7 cellular contexts compared by ENCODE assay signal in genomic region chr17:29569245-29569950, GRCh38. TPM values are rescaled to one million over a fixed set of nuclear protein-coding genes. Genes with fewer than 3 reads are reported as not detected.
A peak's percentile ranks its signal among the peaks of the same experiment; 100 is the strongest.
DNase-seq lines count a peak whose midpoint lies in the region; ATAC-seq and TF ChIP-seq lines count a peak whose summit lies in the region.

No MANE protein-coding gene starts in this region.

- H3K9me3 ChIP-seq in HEK293 (ENCODE audit: control insufficient read depth, insufficient read depth, low read depth, low read length) (no peaks in the 10 kb centered on the region), T-helper 17 cell (ENCODE audit: control insufficient read depth, low read length, poor library complexity, severe bottlenecking) (no peaks in the 10 kb centered on the region), gastrocnemius medialis (no peaks in the 10 kb centered on the region)

- H3K4me1 Mint-ChIP-seq in T-helper 17 cell, result peaks cover 31% of the 10 kb centered on the region

- CTCF ChIA-PET in HEK293 (lab: Yijun Ruan, JAX), result interaction anchor here (0.6 to 4.9 kb wide), 5 partner anchors 11 to 395 kb away, joined by 3 to 31 read pairs (median 13); partner anchors contain the start of gene ANKRD13B

- H3K36me3 Mint-ChIP-seq in T-helper 17 cell (ENCODE audit: low read depth), result peaks cover 2% of the 10 kb centered on the region

- DNase-seq in T-helper 17 cell, result no peak
- peak; percentile 32 to 64 for DNase-seq in foreskin keratinocyte
- peak in 1 of 2 donors; percentile 12 for DNase-seq in gastrocnemius medialis
- no peak for DNase-seq in T1000 (lab: John Stamatoyannopoulos, UW)

- TF ChIP-seq POLR2A in gastrocnemius medialis (IDR thresholded peaks at IDR 0.05), result no peak

- H3K4me3 ChIP-seq in HEK293 (ENCODE audit: low read depth, low read length) (peak overlapping the region; percentile 78), gastrocnemius medialis (peak overlapping the region; percentile 66 to 82 (median 79))

- TF ChIP-seq CTCF in HEK293 (tag by site-specific recombination; IDR thresholded peaks at IDR 0.05) (no peak), foreskin keratinocyte (conservative IDR thresholded peaks at IDR 0.05) (peak; percentile 1), gastrocnemius medialis (IDR thresholded peaks at IDR 0.05 in 4 of 5, conservative IDR thresholded peaks at IDR 0.05 in 1 of 5) (no peak)

- ATAC-seq in T-helper 17 cell (no peak), foreskin keratinocyte (peak; percentile 68), gastrocnemius medialis (no peak), HG03457 (IDR thresholded peaks at IDR 0.05; ENCODE audit: unreplicated experiment) (no peak), HG03565 (IDR thresholded peaks at IDR 0.05; ENCODE audit: unreplicated experiment) (no peak)

- POLR2A ChIA-PET in HEK293 (lab: Yijun Ruan, JAX), result interaction anchor here (0.6 to 4.6 kb wide), 7 partner anchors 13 to 276 kb away, joined by 3 to 28 read pairs (median 4); partner anchors contain the start of genes ANKRD13B, GIT1, NUFIP2 and TAOK1

- H3K4me1 ChIP-seq in HEK293 (ENCODE audit: control insufficient read depth, insufficient read depth, low read length) (peaks cover 13% of the 10 kb centered on the region), foreskin keratinocyte (peaks cover 8% of the 10 kb centered on the region), gastrocnemius medialis (peaks cover 17 to 28% of the 10 kb centered on the region in 2 donors)

- H3K27ac Mint-ChIP-seq in T-helper 17 cell, result peak overlapping the region; percentile 59

- H3K27ac ChIP-seq in HEK293 (ENCODE audit: extremely low read depth, low read depth, low read length) (peak overlapping the region; percentile 96), foreskin keratinocyte (no peak overlapping the region), gastrocnemius medialis (peak overlapping the region; percentile 85 to 93 (median 86))

- in situ Hi-C loops in gastrocnemius medialis (cut with MboI; ENCODE audit: low sequenced_read_pairs in 4 of 4), result loop anchor here in 1 of 4 donors (25.0 kb wide), 1 partner anchor 368 kb away; the partner anchor contains the start of genes EFCAB5 and SSH2

- intact Hi-C loops in gastrocnemius medialis (cut with DNase I; ENCODE audit: low total_unique reads), result loop anchor here (5.0 to 10.0 kb wide), 2 partner anchors 363 to 425 kb away; partner anchors contain the start of gene SSH2

- H3K27me3 ChIP-seq in foreskin keratinocyte (no peaks in the 10 kb centered on the region), gastrocnemius medialis (peaks cover 0 to 5% (median 0%) of the 10 kb centered on the region in 3 donors)

- no peaks in the 10 kb centered on the region for H3K27me3 Mint-ChIP-seq in T-helper 17 cell

- H3K4me3 Mint-ChIP-seq in T-helper 17 cell, result peak overlapping the region; percentile 97

- H3K36me3 ChIP-seq in HEK293 (ENCODE audit: control insufficient read depth in 2 of 2, insufficient read depth in 1 of 2, low read length in 2 of 2) (peaks cover 3 to 36% of the 10 kb centered on the region in 2 experiments), gastrocnemius medialis (peaks cover 0 to 4% of the 10 kb centered on the region in 2 donors)

TF ChIP-seq in HEK293, 187 proteins besides CTCF, POLR2A, EP300 and RAD21 (continues in another document):
- no peak for TF ChIP-seq ZNF433 (tag by site-specific recombination; IDR thresholded peaks at IDR 0.05; ENCODE audit: low read depth)
- TF ChIP-seq TRIM28 (IDR thresholded peaks at IDR 0.05; ENCODE audit: borderline replicate concordance, low read length), result no peak
- 0 out of 2 replicates have a peak, but pooled peaks have one; percentile 54 for TF ChIP-seq ZNF692 (tag by site-specific recombination; IDR thresholded peaks at IDR 0.05)
- no peak for TF ChIP-seq ZNF292 (tag by site-specific recombination; IDR thresholded peaks at IDR 0.05; ENCODE audit: borderline replicate concordance, low read depth)
- TF ChIP-seq ZNF701 (tag by site-specific recombination; IDR thresholded peaks at IDR 0.05), result no peak
- TF ChIP-seq ZNF677 (tag by site-specific recombination; IDR thresholded peaks at IDR 0.05), result no peak
- TF ChIP-seq FEZF1 (tag by site-specific recombination; IDR thresholded peaks at IDR 0.05), result no peak
- no peak for TF ChIP-seq ZNF473 (tag by site-specific recombination; IDR thresholded peaks at IDR 0.05)
- TF ChIP-seq ZNF302 (tag by site-specific recombination; IDR thresholded peaks at IDR 0.05; ENCODE audit: low read depth), result no peak
- TF ChIP-seq ZNF792 (tag by site-specific recombination; IDR thresholded peaks at IDR 0.05), result no peak
- TF ChIP-seq ZNF791 (tag by site-specific recombination; IDR thresholded peaks at IDR 0.05), result no peak
- peak; percentile 73 for TF ChIP-seq ZNF335 (tag by site-specific recombination; conservative IDR thresholded peaks at IDR 0.05)
- TF ChIP-seq ZFP69B (tag by site-specific recombination; IDR thresholded peaks at IDR 0.05), result peak; percentile 17; the same call in 1 of the 2 replicates
- no peak for TF ChIP-seq ZNF837 (tag by site-specific recombination; IDR thresholded peaks at IDR 0.05)
- TF ChIP-seq, protein P1, sequence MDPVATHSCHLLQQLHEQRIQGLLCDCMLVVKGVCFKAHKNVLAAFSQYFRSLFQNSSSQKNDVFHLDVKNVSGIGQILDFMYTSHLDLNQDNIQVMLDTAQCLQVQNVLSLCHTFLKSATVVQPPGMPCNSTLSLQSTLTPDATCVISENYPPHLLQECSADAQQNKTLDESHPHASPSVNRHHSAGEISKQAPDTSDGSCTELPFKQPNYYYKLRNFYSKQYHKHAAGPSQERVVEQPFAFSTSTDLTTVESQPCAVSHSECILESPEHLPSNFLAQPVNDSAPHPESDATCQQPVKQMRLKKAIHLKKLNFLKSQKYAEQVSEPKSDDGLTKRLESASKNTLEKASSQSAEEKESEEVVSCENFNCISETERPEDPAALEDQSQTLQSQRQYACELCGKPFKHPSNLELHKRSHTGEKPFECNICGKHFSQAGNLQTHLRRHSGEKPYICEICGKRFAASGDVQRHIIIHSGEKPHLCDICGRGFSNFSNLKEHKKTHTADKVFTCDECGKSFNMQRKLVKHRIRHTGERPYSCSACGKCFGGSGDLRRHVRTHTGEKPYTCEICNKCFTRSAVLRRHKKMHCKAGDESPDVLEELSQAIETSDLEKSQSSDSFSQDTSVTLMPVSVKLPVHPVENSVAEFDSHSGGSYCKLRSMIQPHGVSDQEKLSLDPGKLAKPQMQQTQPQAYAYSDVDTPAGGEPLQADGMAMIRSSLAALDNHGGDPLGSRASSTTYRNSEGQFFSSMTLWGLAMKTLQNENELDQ (tag by site-specific recombination; IDR thresholded peaks at IDR 0.05; ENCODE audit: low read depth), result no peak
- 0 out of 2 replicates have a peak, but pooled peaks have one; percentile 1 for TF ChIP-seq SCRT1 (tag by site-specific recombination; IDR thresholded peaks at IDR 0.05; ENCODE audit: borderline replicate concordance)
- no peak for TF ChIP-seq ZNF624 (tag by site-specific recombination; IDR thresholded peaks at IDR 0.05)
- TF ChIP-seq PRDM1 (tag by site-specific recombination; IDR thresholded peaks at IDR 0.05), result no peak
- no peak for TF ChIP-seq ZNF2 (tag by site-specific recombination; IDR thresholded peaks at IDR 0.05)
- no peak for TF ChIP-seq ZNF560 (tag by site-specific recombination; IDR thresholded peaks at IDR 0.05; ENCODE audit: borderline replicate concordance)
- peak; percentile 80 for TF ChIP-seq ZNF600 (tag by site-specific recombination; IDR thresholded peaks at IDR 0.05)
- TF ChIP-seq, protein P2, sequence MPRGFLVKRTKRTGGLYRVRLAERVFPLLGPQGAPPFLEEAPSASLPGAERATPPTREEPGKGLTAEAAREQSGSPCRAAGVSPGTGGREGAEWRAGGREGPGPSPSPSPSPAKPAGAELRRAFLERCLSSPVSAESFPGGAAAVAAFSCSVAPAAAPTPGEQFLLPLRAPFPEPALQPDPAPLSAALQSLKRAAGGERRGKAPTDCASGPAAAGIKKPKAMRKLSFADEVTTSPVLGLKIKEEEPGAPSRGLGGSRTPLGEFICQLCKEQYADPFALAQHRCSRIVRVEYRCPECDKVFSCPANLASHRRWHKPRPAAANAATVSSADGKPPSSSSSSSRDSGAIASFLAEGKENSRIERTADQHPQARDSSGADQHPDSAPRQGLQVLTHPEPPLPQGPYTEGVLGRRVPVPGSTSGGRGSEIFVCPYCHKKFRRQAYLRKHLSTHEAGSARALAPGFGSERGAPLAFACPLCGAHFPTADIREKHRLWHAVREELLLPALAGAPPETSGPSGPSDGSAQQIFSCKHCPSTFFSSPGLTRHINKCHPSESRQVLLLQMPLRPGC (tag by site-specific recombination; IDR thresholded peaks at IDR 0.05), result no peak
- TF ChIP-seq MZF1 (tag by site-specific recombination; IDR thresholded peaks at IDR 0.05; ENCODE audit: borderline replicate concordance), result no peak

RNA-seq across cellular contexts. Expression of gene TP53I13, which starts 0.9 kb away (rescaled TPM):
- 10 to 100 TPM; 92.2 to 98.6 TPM for total RNA-seq in T-helper 17 cell
- total RNA-seq in foreskin keratinocyte, result 35.1 and 38.5 TPM in 2 replicates
- polyA plus RNA-seq in foreskin keratinocyte, result 43.4 and 46.5 TPM in 2 replicates
- 10 to 100 TPM; 31.0 to 50.2 (median 32.1) TPM for total RNA-seq in gastrocnemius medialis

RNA-seq across cellular contexts. Expression of gene ABHD15, which starts 2.6 kb away (rescaled TPM):
- total RNA-seq in T-helper 17 cell (10 to 100 TPM; 14.2 to 15.6 TPM), foreskin keratinocyte (7.5 and 8.9 TPM in 2 replicates), gastrocnemius medialis (1 to 10 TPM; 2.6 to 5.7 (median 5.0) TPM)
- polyA plus RNA-seq in foreskin keratinocyte, result 5.5 and 6.1 TPM in 2 replicates

RNA-seq across cellular contexts. Expression of gene GIT1, which starts 20.1 kb away (rescaled TPM):
- total RNA-seq in T-helper 17 cell, result 10 to 100 TPM; 45.4 to 48.3 TPM
- total RNA-seq in foreskin keratinocyte, result 49.9 and 57.6 TPM in 2 replicates
- 41.6 and 50.5 TPM in 2 replicates for polyA plus RNA-seq in foreskin keratinocyte
- total RNA-seq in gastrocnemius medialis, result 10 to 100 TPM; 30.2 to 62.2 (median 41.1) TPM

RNA-seq across cellular contexts. Expression of gene ANKRD13B, which starts 23.5 kb away (rescaled TPM):
- 1 to 10 TPM; 5.9 to 7.9 TPM for total RNA-seq in T-helper 17 cell
- 9.2 and 11.7 TPM in 2 replicates for total RNA-seq in foreskin keratinocyte
- 6.6 and 7.4 TPM in 2 replicates for polyA plus RNA-seq in foreskin keratinocyte
- 10 to 100 TPM in 1 of 4 donors, 1 to 10 TPM in 3; 8.2 to 11.5 (median 9.2) TPM for total RNA-seq in gastrocnemius medialis

RNA-seq across cellular contexts. Expression of gene CORO6, which starts 53.3 kb away (rescaled TPM):
- 1 to 10 TPM; 1.7 to 2.6 TPM for total RNA-seq in T-helper 17 cell
- 23.0 and 37.6 TPM in 2 replicates for total RNA-seq in foreskin keratinocyte
- 19.3 and 33.1 TPM in 2 replicates for polyA plus RNA-seq in foreskin keratinocyte
- total RNA-seq in gastrocnemius medialis, result 100 to 1,000 TPM; 409 to 694 (median 563) TPM

Comparison
In these comparisons a context has a peak if more than half of its experiments do, and no peak if none do; other contexts are left out.
1. DNase-seq: peak in foreskin keratinocyte (2 of 2); none in T-helper 17 cell (0 of 3) and T1000 (single experiment).